In the genomic region with DNA sequence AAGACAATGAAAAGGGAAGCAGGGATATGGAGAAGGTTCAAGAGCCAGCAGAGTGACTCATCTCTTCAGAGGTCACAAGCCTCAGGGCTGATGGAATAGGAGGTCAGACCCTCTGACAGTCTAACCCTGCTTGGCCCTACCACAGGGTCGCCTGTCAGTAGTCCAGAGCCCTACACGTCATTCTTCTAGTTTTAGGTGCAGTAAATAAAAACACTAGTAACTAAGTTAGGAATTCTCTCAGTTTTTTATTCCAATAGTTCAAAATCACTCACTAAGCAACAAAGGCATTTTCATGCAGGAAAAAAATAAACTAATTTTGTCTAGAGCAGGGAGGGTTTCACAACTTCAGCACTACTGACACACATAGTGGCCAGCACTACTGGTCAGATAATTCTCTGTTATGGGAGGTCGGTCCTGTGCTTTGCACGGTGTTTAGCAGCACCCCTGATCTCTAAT, we compare ENCODE assay signal across 11 cellular contexts. TPM values are rescaled to one million over a fixed set of nuclear protein-coding genes. Genes with fewer than 3 reads are reported as not detected.
DNase-seq lines count a peak whose midpoint lies in the region; ATAC-seq, FAIRE-seq and TF ChIP-seq lines count a peak whose summit lies in the region.
"Had no signal": no experiment of that assay in that cellular context is flagged by ENCODE, and none has a peak within 500 bp of the region (broad histone marks: within the 10 kb centered on the region; RNA-seq: fewer than 3 reads in every experiment).

No MANE protein-coding gene starts in this region.

- CTCF ChIA-PET in HepG2 (lab: Yijun Ruan, JAX; ENCODE audit: low intra/inter-chr PET ratio, low total read pairs) = no interaction called here

- BruUV-seq in HepG2 (replicated peaks; lab: Mats Ljungman, UMichigan) = no TSS peak

- H3K4me3 ChIP-seq in HepG2 (replicated peaks in 1 of 3; ENCODE audit: insufficient read depth in 1 of 3, low read depth in 2 of 3, low read length in 3 of 3) (no peak overlapping the region), suprapubic skin (no peak overlapping the region), lower leg skin (ENCODE audit: low read depth, poor library complexity, severe bottlenecking) (no peak overlapping the region)

- TF ChIP-seq POLR2A in HepG2 (IDR thresholded peaks at IDR 0.05; ENCODE audit: insufficient read depth in 1 of 2, low read depth in 2 of 2, low read length in 2 of 2) = no peak
- TF ChIP-seq POLR2A in suprapubic skin (IDR thresholded peaks at IDR 0.05) = no peak
- TF ChIP-seq POLR2A in lower leg skin (IDR thresholded peaks at IDR 0.05) = no peak

- in situ Hi-C loops in HepG2 (cut with HindIII; ENCODE audit: extremely low pct_ligation_motif_present, low pct_unique_long_range_greater_than_20kb) = no loop called here

- no peaks in the 10 kb centered on the region for H3K9me3 Mint-ChIP-seq in stimulated activated effector memory CD8-positive, alpha-beta T cell treated with anti-CD3 and anti-CD28 coated beads, Interleukin-12 subunit alpha, Interleukin-12 subunit beta, amount 100 ng/mL, for 72 hours

- TF ChIP-seq EP300 in HepG2 (IDR thresholded peaks at IDR 0.05; ENCODE audit: low read depth in 2 of 2, low read length in 2 of 2) (no peak), HepG2 (CRISPR knock-in tag; IDR thresholded peaks at IDR 0.05; ENCODE audit: borderline replicate concordance) (no peak), suprapubic skin (IDR thresholded peaks at IDR 0.05) (no peak)

- TF ChIP-seq CTCF in HepG2 (CRISPR knock-in tag; IDR thresholded peaks at IDR 0.05) (no peak), suprapubic skin (IDR thresholded peaks at IDR 0.05) (no peak), D721Med (IDR thresholded peaks at IDR 0.05; ENCODE audit: insufficient read depth, missing control alignments) (no peak), lower leg skin (IDR thresholded peaks at IDR 0.05) (no peak)

- DNase-seq in SIG-M5 treated with dmso at 0.1 percent for 504 hours (lab: John Stamatoyannopoulos, UW; ENCODE audit: unreplicated experiment) (peak; percentile 26), SIG-M5 (lab: John Stamatoyannopoulos, UW) (no peak), amniotic epithelial cell (ENCODE audit: low read depth) (peak; percentile 69), HepG2 (ENCODE audit: low spot score) (peak; percentile 14), suprapubic skin (ENCODE audit: low spot score in 2 of 2) (no peak), D721Med (ENCODE audit: insufficient read length, low spot score) (no peak), lower leg skin (ENCODE audit: low spot score in 2 of 2) (no peak)
- no peak for DNase-seq in stimulated activated effector memory CD8-positive, alpha-beta T cell treated with anti-CD3 and anti-CD28 coated beads, Interleukin-12 subunit alpha, Interleukin-12 subunit beta, amount 100 ng/mL, for 72 hours (ENCODE audit: low spot score in 2 of 2)
- DNase-seq: 8988T; activated CD4-positive, alpha-beta T cell treated with anti-CD3 and anti-CD28 coated beads, Interleukin-2, amount 50 U/mL, for 48 hours; NCI-H2227 treated with DMSO at 0.1 percent for 48 hours had no signal

- TF ChIP-seq RAD21 in HepG2 (CRISPR knock-in tag; IDR thresholded peaks at IDR 0.05) = no peak

- intact Hi-C loops in HepG2 (cut with micrococcal nuclease; ENCODE audit: unreplicated experiment) (no loop called here), lower leg skin (cut with DNase I; ENCODE audit: low total_unique reads) (no loop called here)

- H3K4me3 Mint-ChIP-seq in stimulated activated effector memory CD8-positive, alpha-beta T cell treated with anti-CD3 and anti-CD28 coated beads, Interleukin-12 subunit alpha, Interleukin-12 subunit beta, amount 100 ng/mL, for 72 hours = no peak overlapping the region

- FAIRE-seq in HepG2 (lab: Jason Lieb, UNC) (no peak), D721Med (lab: Jason Lieb, UNC) (no peak)

- H3K36me3 ChIP-seq in HepG2 (replicated peaks in 1 of 2; ENCODE audit: control insufficient read depth in 1 of 2, insufficient read depth in 2 of 2, low read length in 2 of 2) (peaks cover 2 to 3% of the 10 kb centered on the region in 2 experiments; a peak in 3 of 5 replicates), suprapubic skin (no peaks in the 10 kb centered on the region)

- peaks cover 92% of the 10 kb centered on the region for H3K79me2 ChIP-seq in HepG2 (ENCODE audit: insufficient read depth, low read length)

- H3K27me3 ChIP-seq in HepG2 (ENCODE audit: control insufficient read depth in 1 of 2, insufficient read depth in 2 of 2, low read length in 2 of 2) (no peaks in the 10 kb centered on the region), suprapubic skin (no peaks in the 10 kb centered on the region)

- peak; percentile 65 for ATAC-seq in HepG2
- ATAC-seq in stimulated activated effector memory CD8-positive, alpha-beta T cell treated with anti-CD3 and anti-CD28 coated beads, Interleukin-12 subunit alpha, Interleukin-12 subunit beta, amount 100 ng/mL, for 72 hours = no peak

- peaks cover 87% of the 10 kb centered on the region for H4K20me1 ChIP-seq in HepG2 (ENCODE audit: insufficient read depth, low read length)

- peaks cover 49% of the 10 kb centered on the region for H3K4me1 ChIP-seq in HepG2 (ENCODE audit: insufficient read depth, low read length)
- peaks cover 40% of the 10 kb centered on the region for H3K4me1 ChIP-seq in suprapubic skin

- H3K36me3 Mint-ChIP-seq in stimulated activated effector memory CD8-positive, alpha-beta T cell treated with anti-CD3 and anti-CD28 coated beads, Interleukin-12 subunit alpha, Interleukin-12 subunit beta, amount 100 ng/mL, for 72 hours = no peaks in the 10 kb centered on the region

- POLR2A ChIA-PET in HepG2 (lab: Yijun Ruan, JAX) = no interaction called here

- 67% methylated on average over 4 of the region's 4 CpGs for WGBS in HepG2 (ENCODE audit: low lambda C conversion rate)
- WGBS in suprapubic skin = 40% methylated on average over 4 of the region's 4 CpGs
- WGBS in lower leg skin, 2 donors = 43 to 52% methylated on average over 4 of the region's 4 CpGs

- H2AFZ ChIP-seq in HepG2 (ENCODE audit: low read length) = no peak overlapping the region

- no peak overlapping the region for H3K27ac Mint-ChIP-seq in stimulated activated effector memory CD8-positive, alpha-beta T cell treated with anti-CD3 and anti-CD28 coated beads, Interleukin-12 subunit alpha, Interleukin-12 subunit beta, amount 100 ng/mL, for 72 hours

- peak overlapping the region; percentile 9 for H3K27ac ChIP-seq in HepG2 (ENCODE audit: extremely low read length, insufficient read depth, low read length)
- peak overlapping the region; percentile 32 for H3K27ac ChIP-seq in suprapubic skin

- no peaks in the 10 kb centered on the region for H3K9me3 ChIP-seq in HepG2 (ENCODE audit: low read length)
- H3K9me3 ChIP-seq in suprapubic skin = no peaks in the 10 kb centered on the region

- peaks cover 81% of the 10 kb centered on the region for H3K4me1 Mint-ChIP-seq in stimulated activated effector memory CD8-positive, alpha-beta T cell treated with anti-CD3 and anti-CD28 coated beads, Interleukin-12 subunit alpha, Interleukin-12 subunit beta, amount 100 ng/mL, for 72 hours

- H3K9ac ChIP-seq in HepG2 (ENCODE audit: insufficient read depth, low read depth, low read length) = no peak overlapping the region

- H3K4me2 ChIP-seq in HepG2 (ENCODE audit: low read depth, low read length) = no peak overlapping the region

TF ChIP-seq in HepG2, 621 proteins besides CTCF, POLR2A, EP300 and RAD21:
- TF ChIP-seq RARA (CRISPR knock-in tag; IDR thresholded peaks at IDR 0.05) = 0 out of 2 replicates have a peak, but pooled peaks have one; percentile 8
- TF ChIP-seq NR2F6 (IDR thresholded peaks at IDR 0.05) = 0 out of 2 replicates have a peak, but pooled peaks have one; percentile 10
- TF ChIP-seq NR2F6 (CRISPR knock-in tag; IDR thresholded peaks at IDR 0.05) = 0 out of 2 replicates have a peak, but pooled peaks have one; percentile 43
- peak; percentile 75 for TF ChIP-seq FOSL2 (CRISPR knock-in tag; IDR thresholded peaks at IDR 0.05)
- TF ChIP-seq ETV5 (CRISPR knock-in tag; IDR thresholded peaks at IDR 0.05; ENCODE audit: borderline replicate concordance) = no peak

RNA-seq across cellular contexts. Expression of a gene that starts 27.2 kb away (rescaled TPM):
- total RNA-seq in HepG2 (2016; rRNA removed; fragmentation: Illumina TruSeq; extraction: Trizol) (8.1 and 13.8 TPM in 2 replicates), suprapubic skin (10 to 100 TPM; 50.7 to 67.2 (median 60.3) TPM), lower leg skin (10 to 100 TPM; 43.6 to 75.9 (median 52.0) TPM)
- 16.8 and 17.8 TPM in 2 replicates for total RNA-seq in HepG2 (2016; cell fraction: cytosol; rRNA removed; fragmentation: Illumina TruSeq; extraction: Trizol; ENCODE audit: low read depth)
- 7.8 and 12.3 TPM in 2 replicates for total RNA-seq in HepG2 (2016; cell fraction: insoluble cytoplasmic fraction; rRNA removed; fragmentation: Illumina TruSeq; extraction: Trizol)
- total RNA-seq in HepG2 (2016; cell fraction: membrane; rRNA removed; fragmentation: Illumina TruSeq; extraction: Trizol) = 15.3 and 15.4 TPM in 2 replicates
- total RNA-seq in HepG2 (2016; cell fraction: nucleus; rRNA removed; fragmentation: Illumina TruSeq; extraction: Trizol) = 14.4 and 14.7 TPM in 2 replicates
- 10.9 and 13.1 TPM in 2 replicates for polyA plus RNA-seq in HepG2 (2011; rRNA removed)
- 8.3 and 8.4 TPM in 2 replicates for polyA plus RNA-seq in HepG2 (2011; cell fraction: cytosol; rRNA removed)
- polyA plus RNA-seq in HepG2 (2011; cell fraction: nucleus; rRNA removed) = 12.9 and 17.5 TPM in 2 replicates
- polyA plus RNA-seq in HepG2 (2012) = 8.8 and 12.0 TPM in 2 replicates
- polyA plus RNA-seq in HepG2 (2016; cell fraction: cytosol; fragmentation: Illumina TruSeq; extraction: Trizol; ENCODE audit: low read depth) = 0.25 TPM in 2 replicates
- polyA plus RNA-seq in HepG2 (2016; cell fraction: insoluble cytoplasmic fraction; fragmentation: Illumina TruSeq; extraction: Trizol; ENCODE audit: low read depth) = 10.3 and 10.9 TPM in 2 replicates
- 1.5 and 2.0 TPM in 2 replicates for polyA plus RNA-seq in HepG2 (2016; cell fraction: membrane; fragmentation: Illumina TruSeq; extraction: Trizol; ENCODE audit: low read depth)
- polyA plus RNA-seq in HepG2 (2016; cell fraction: nucleus; fragmentation: Illumina TruSeq; extraction: Trizol; ENCODE audit: insufficient read depth, low read depth) = 9.4 and 9.9 TPM in 2 replicates
- polyA minus RNA-seq in HepG2 (2011; rRNA and poly(A)+ RNA removed; ENCODE audit: low replicate concordance) = 4.3 and 53.3 TPM in 2 replicates
- 28.8 and 31.7 TPM in 2 replicates for polyA minus RNA-seq in HepG2 (2011; cell fraction: cytosol; rRNA and poly(A)+ RNA removed)
- polyA minus RNA-seq in HepG2 (2011; cell fraction: nucleus; rRNA and poly(A)+ RNA removed) = 63.8 and 73.3 TPM in 2 replicates

Comparison
In these comparisons a context has a peak if more than half of its experiments do, and no peak if none do; other contexts are left out.
1. DNase-seq: peak in SIG-M5 treated with dmso at 0.1 percent for 504 hours (single experiment), amniotic epithelial cell (single experiment) and HepG2 (single experiment); none in SIG-M5 (single experiment), suprapubic skin (0 of 2), stimulated activated effector memory CD8-positive, alpha-beta T cell treated with anti-CD3 and anti-CD28 coated beads, Interleukin-12 subunit alpha, Interleukin-12 subunit beta, amount 100 ng/mL, for 72 hours (0 of 2), D721Med (single experiment) and lower leg skin (0 of 2).